Comparison of ENCODE assay signal across 8 cellular contexts in genomic region chr3:97763586-97764148, GRCh38. TPM values are rescaled to one million over a fixed set of nuclear protein-coding genes. Genes with fewer than 3 reads are reported as not detected.
DNase-seq lines count a peak whose midpoint lies in the region; ATAC-seq and TF ChIP-seq lines count a peak whose summit lies in the region.

No MANE protein-coding gene starts in this region.

- H3K36me3 ChIP-seq in DOHH2 (ENCODE audit: control insufficient read depth, low read length): no peaks in the 10 kb centered on the region
- H3K36me3 ChIP-seq in MM.1S (replicated peaks; ENCODE audit: insufficient read depth, low read length): no peaks in the 10 kb centered on the region
- H3K36me3 ChIP-seq in neuron (ENCODE audit: insufficient read depth, low read length): peaks cover under 1% of the 10 kb centered on the region

- H4K20me1 ChIP-seq in DOHH2 (ENCODE audit: control insufficient read depth, insufficient read depth, low read depth, low read length) (no peaks in the 10 kb centered on the region), MM.1S (ENCODE audit: insufficient read depth, low read length) (no peaks in the 10 kb centered on the region)

- H3F3A ChIP-seq in DOHH2 (ENCODE audit: control insufficient read depth, insufficient read depth) (0 out of 2 replicates have a peak, but pooled peaks cover 3% of the 10 kb centered on the region), MM.1S (ENCODE audit: insufficient read depth, low read length) (peaks cover 5% of the 10 kb centered on the region; the same call in 1 of the 2 replicates)

- H3K9me3 ChIP-seq in DOHH2 (ENCODE audit: control insufficient read depth, insufficient read depth, low read length): no peaks in the 10 kb centered on the region
- H3K9me3 ChIP-seq in MM.1S (replicated peaks; ENCODE audit: insufficient read depth, low read length): no peaks in the 10 kb centered on the region
- no peaks in the 10 kb centered on the region for H3K9me3 ChIP-seq in neuron (ENCODE audit: low read length)

- H3K9me2 ChIP-seq in DOHH2 (replicated peaks; ENCODE audit: control insufficient read depth, low read length) (no peaks in the 10 kb centered on the region), MM.1S (replicated peaks; ENCODE audit: insufficient read depth, low read length) (no peaks in the 10 kb centered on the region)

- H3K4me3 ChIP-seq in DOHH2 (ENCODE audit: low read length): peak overlapping the region; percentile 93
- H3K4me3 ChIP-seq in MM.1S (ENCODE audit: low read length): peak overlapping the region; percentile 93
- peak overlapping the region; percentile 58 to 99 (median 82) for H3K4me3 ChIP-seq in dorsolateral prefrontal cortex
- H3K4me3 ChIP-seq in neuron (ENCODE audit: low read length): peak overlapping the region; percentile 93

- H3K27ac ChIP-seq in DOHH2 (ENCODE audit: low read depth, low read length) (peak overlapping the region; percentile 50), MM.1S (ENCODE audit: low read length) (peak overlapping the region; percentile 71; the same call in 1 of the 2 replicates), dorsolateral prefrontal cortex (peak overlapping the region in 46 of 59 donors; percentile 66 to 94 (median 86))

- peak overlapping the region; percentile 51; the same call in 1 of the 2 replicates for H3K9ac ChIP-seq in MM.1S (ENCODE audit: low read length)

- TF ChIP-seq CTCF in DOHH2 (IDR thresholded peaks at IDR 0.05; ENCODE audit: low read depth, low read length, poor library complexity, severe bottlenecking) (no peak), MM.1S (IDR thresholded peaks at IDR 0.05; ENCODE audit: low read length) (no peak), dorsolateral prefrontal cortex (IDR thresholded peaks at IDR 0.05 in 54 of 56, conservative IDR thresholded peaks at IDR 0.05 in 2 of 56; ENCODE audit: low read depth in 1 of 56, partially characterized antibody in 56 of 56) (no peak)

- DNase-seq in MM.1S (no peak), dorsolateral prefrontal cortex (no peak), NCI-H128 (lab: John Stamatoyannopoulos, UW; ENCODE audit: unreplicated experiment) (no peak)
- DNase-seq in stimulated activated CD4-positive, alpha-beta T cell treated with anti-CD3 and anti-CD28 coated beads, Interleukin-4, amount 100 ng/mL, for 24 hours: no peak

- H3K4me2 ChIP-seq in DOHH2 (ENCODE audit: low read length): peak overlapping the region; percentile 78
- peak overlapping the region; percentile 86 for H3K4me2 ChIP-seq in MM.1S (ENCODE audit: low read depth, low read length)

- H3K27me3 ChIP-seq in DOHH2 (ENCODE audit: control insufficient read depth, low read length): no peaks in the 10 kb centered on the region
- no peaks in the 10 kb centered on the region for H3K27me3 ChIP-seq in MM.1S (replicated peaks; ENCODE audit: insufficient read depth, low read length)
- no peaks in the 10 kb centered on the region for H3K27me3 ChIP-seq in dorsolateral prefrontal cortex
- no peaks in the 10 kb centered on the region for H3K27me3 ChIP-seq in neuron (ENCODE audit: insufficient read depth, low read length)

- H2AFZ ChIP-seq in MM.1S (ENCODE audit: low read length): peak overlapping the region; percentile 97
- peak overlapping the region; percentile 93 for H2AFZ ChIP-seq in neuron (ENCODE audit: low read depth, low read length)

- ATAC-seq in GM19035 (IDR thresholded peaks at IDR 0.05; ENCODE audit: unreplicated experiment) (no peak), GM21381 (IDR thresholded peaks at IDR 0.05; ENCODE audit: unreplicated experiment) (no peak)

- intact Hi-C loops in dorsolateral prefrontal cortex (cut with DNase I): no loop called here

- H3K79me2 ChIP-seq in DOHH2 (ENCODE audit: control insufficient read depth, low read length) (peaks cover 34% of the 10 kb centered on the region), MM.1S (ENCODE audit: low read length) (no peaks in the 10 kb centered on the region)

- peaks cover 58% of the 10 kb centered on the region for H3K4me1 ChIP-seq in DOHH2 (ENCODE audit: control insufficient read depth, low read length)
- H3K4me1 ChIP-seq in MM.1S (ENCODE audit: low read length): peaks cover 8% of the 10 kb centered on the region; the same call in 1 of the 2 replicates
- H3K4me1 ChIP-seq in neuron (ENCODE audit: insufficient read depth, low read length): peaks cover 11% of the 10 kb centered on the region

RNA-seq across cellular contexts. Expression of gene ARL6, which starts 0.9 kb away (rescaled TPM):
- total RNA-seq in dorsolateral prefrontal cortex: 10 to 100 TPM; 13.1 to 47.1 (median 29.5) TPM

RNA-seq across cellular contexts. Expression of gene CRYBG3, which starts 58.1 kb away (rescaled TPM):
- 10 to 100 TPM in 116 of 120 experiments, 1 to 10 TPM in 4; 9.4 to 40.2 (median 17.5) TPM for total RNA-seq in dorsolateral prefrontal cortex
